ENCODE assay signal across 11 cellular contexts in the genomic region with DNA sequence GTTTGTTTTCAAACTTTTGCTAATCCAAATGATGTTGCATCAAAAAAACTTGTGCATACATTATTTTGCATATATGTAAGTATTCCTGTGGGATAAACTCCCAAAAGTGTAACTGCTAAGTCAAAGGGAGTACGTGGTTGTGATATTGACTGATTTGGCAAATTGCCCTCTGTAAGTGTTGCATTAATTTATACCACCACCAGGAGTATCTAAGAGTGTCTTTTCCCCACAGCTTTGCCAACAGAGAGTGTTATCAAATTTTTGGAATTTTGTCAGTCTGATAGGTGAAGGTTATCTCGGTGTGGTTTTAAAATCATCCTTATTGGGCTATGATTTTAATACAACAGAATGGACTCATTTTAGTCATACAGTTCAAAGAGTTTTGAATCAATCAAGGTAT. TPM values are rescaled to one million over a fixed set of nuclear protein-coding genes. Genes with fewer than 3 reads are reported as not detected.
DNase-seq lines count a peak whose midpoint lies in the region; ATAC-seq and TF ChIP-seq lines count a peak whose summit lies in the region.
"Had no signal": no experiment of that assay in that cellular context is flagged by ENCODE, and none has a peak within 500 bp of the region (broad histone marks: within the 10 kb centered on the region; RNA-seq: fewer than 3 reads in every experiment).

No MANE protein-coding gene starts in this region.

- POLR2A ChIA-PET in MCF 10A (lab: Yijun Ruan, JAX), result interaction anchor here (1.5 kb wide), 1 partner anchor 165 kb away, joined by 5 read pairs; no protein-coding TSS in a partner anchor

- no TSS peak for BruUV-seq in MCF 10A (replicated peaks; lab: Mats Ljungman, UMichigan)

- H3K4me3 Mint-ChIP-seq in MCF 10A (ENCODE audit: unreplicated experiment) (no peak overlapping the region), type B pancreatic cell (no peak overlapping the region)
- no peak overlapping the region for H3K4me3 Mint-ChIP-seq in activated naive CD4-positive, alpha-beta T cell treated with anti-CD3 and anti-CD28 coated beads for 36 hours

- intact Hi-C loops in MCF 10A (cut with micrococcal nuclease) (no loop called here), breast epithelium (cut with DNase I; ENCODE audit: low total_unique reads) (no loop called here)
- intact Hi-C loops in activated naive CD4-positive, alpha-beta T cell treated with anti-CD3 and anti-CD28 coated beads for 36 hours (cut with micrococcal nuclease), result no loop called here

- no peaks in the 10 kb centered on the region for H3K9me3 ChIP-seq in breast epithelium
- H3K9me3 ChIP-seq: heart right ventricle had no signal

- H3K27ac ChIP-seq in breast epithelium, result no peak overlapping the region
- H3K27ac ChIP-seq: heart right ventricle, skin epidermis had no signal

- H3K36me3 ChIP-seq in breast epithelium, result no peaks in the 10 kb centered on the region
- H3K36me3 ChIP-seq: heart right ventricle had no signal

- TF ChIP-seq POLR2A in breast epithelium (IDR thresholded peaks at IDR 0.05), result no peak

- TF ChIP-seq CTCF in MCF 10A (IDR thresholded peaks at IDR 0.05; ENCODE audit: unreplicated experiment) (peak; percentile 28), breast epithelium (IDR thresholded peaks at IDR 0.05) (no peak), type B pancreatic cell (conservative IDR thresholded peaks at IDR 0.05) (peak; percentile 60)

- peaks cover 6% of the 10 kb centered on the region for H3K4me1 Mint-ChIP-seq in MCF 10A (ENCODE audit: insufficient read depth, unreplicated experiment)
- H3K4me1 Mint-ChIP-seq in type B pancreatic cell (ENCODE audit: unreplicated experiment), result no peaks in the 10 kb centered on the region
- H3K4me1 Mint-ChIP-seq in activated naive CD4-positive, alpha-beta T cell treated with anti-CD3 and anti-CD28 coated beads for 36 hours (ENCODE audit: low read depth), result no peaks in the 10 kb centered on the region

- no peak overlapping the region for H3K4me3 ChIP-seq in breast epithelium
- H3K4me3 ChIP-seq: heart right ventricle, skin epidermis had no signal

- no peak for ATAC-seq in HG03280 (IDR thresholded peaks at IDR 0.05; ENCODE audit: unreplicated experiment)
- ATAC-seq: heart right ventricle had no signal

- no peaks in the 10 kb centered on the region for H3K4me1 ChIP-seq in breast epithelium

- H3K36me3 Mint-ChIP-seq in MCF 10A (ENCODE audit: insufficient read depth, unreplicated experiment) (no peaks in the 10 kb centered on the region), type B pancreatic cell (no peaks in the 10 kb centered on the region)
- no peaks in the 10 kb centered on the region for H3K36me3 Mint-ChIP-seq in activated naive CD4-positive, alpha-beta T cell treated with anti-CD3 and anti-CD28 coated beads for 36 hours (ENCODE audit: low read depth)

- CTCF ChIA-PET in MCF 10A (lab: Yijun Ruan, JAX), result interaction anchor here (0.6 to 10.2 kb wide), 2 partner anchors 13 to 77 kb away, joined by 3 to 106 read pairs; no protein-coding TSS in a partner anchor
- CTCF ChIA-PET in activated naive CD4-positive, alpha-beta T cell treated with anti-CD3 and anti-CD28 coated beads for 36 hours (lab: Charles Lee), result interaction anchor here (1.0 to 1.1 kb wide), 2 partner anchors 30 to 191 kb away, joined by 3 read pairs; no protein-coding TSS in a partner anchor

- no peak overlapping the region for H3K27ac Mint-ChIP-seq in MCF 10A (ENCODE audit: low read depth, unreplicated experiment)
- no peak overlapping the region for H3K27ac Mint-ChIP-seq in type B pancreatic cell
- H3K27ac Mint-ChIP-seq in activated naive CD4-positive, alpha-beta T cell treated with anti-CD3 and anti-CD28 coated beads for 36 hours, result no peak overlapping the region

- peaks cover 7% of the 10 kb centered on the region for H3K9me3 Mint-ChIP-seq in MCF 10A (ENCODE audit: unreplicated experiment)
- H3K9me3 Mint-ChIP-seq in type B pancreatic cell, result peaks cover 5% of the 10 kb centered on the region
- no peaks in the 10 kb centered on the region for H3K9me3 Mint-ChIP-seq in activated naive CD4-positive, alpha-beta T cell treated with anti-CD3 and anti-CD28 coated beads for 36 hours

- H3K27me3 Mint-ChIP-seq in MCF 10A (ENCODE audit: insufficient read depth, unreplicated experiment) (peaks cover 59% of the 10 kb centered on the region), type B pancreatic cell (peaks cover 15% of the 10 kb centered on the region)
- no peaks in the 10 kb centered on the region for H3K27me3 Mint-ChIP-seq in activated naive CD4-positive, alpha-beta T cell treated with anti-CD3 and anti-CD28 coated beads for 36 hours (ENCODE audit: low read depth)

- no peaks in the 10 kb centered on the region for H3K27me3 ChIP-seq in breast epithelium

- DNase-seq in MCF 10A (ENCODE audit: unreplicated experiment), result peak; percentile 71
- DNase-seq in breast epithelium (ENCODE audit: low spot score in 2 of 2), result no peak
- peak; percentile 13 for DNase-seq in NCI-H2171 (lab: John Stamatoyannopoulos, UW)
- DNase-seq in dermis blood vessel endothelial cell, result peak; percentile 38
- DNase-seq in type B pancreatic cell (ENCODE audit: extremely low spot score, unreplicated experiment), result no peak
- no peak for DNase-seq in EL
- DNase-seq in activated naive CD4-positive, alpha-beta T cell treated with anti-CD3 and anti-CD28 coated beads for 36 hours, result no peak
- DNase-seq: cerebellar nuclear complex, heart right ventricle had no signal

RNA-seq across cellular contexts. Expression of a gene that starts 30.1 kb away (rescaled TPM):
- total RNA-seq in MCF 10A (2022) (192 and 235 TPM in 2 replicates), breast epithelium (10 to 100 TPM; 53.0 to 83.9 (median 72.3) TPM), dermis blood vessel endothelial cell (126 and 190 TPM in 2 replicates), type B pancreatic cell (ENCODE audit: low replicate concordance) (106 and 186 TPM in 2 replicates)
- total RNA-seq in activated naive CD4-positive, alpha-beta T cell treated with anti-CD3 and anti-CD28 coated beads for 36 hours, result 100 to 1,000 TPM; 265 to 273 TPM

Comparison
In these comparisons a context has a peak if more than half of its experiments do, and no peak if none do; other contexts are left out.
1. DNase-seq: peak in MCF 10A (single experiment), NCI-H2171 (single experiment) and dermis blood vessel endothelial cell (single experiment); none in breast epithelium (0 of 2), type B pancreatic cell (single experiment), EL (single experiment) and activated naive CD4-positive, alpha-beta T cell treated with anti-CD3 and anti-CD28 coated beads for 36 hours (single experiment).
2. CTCF ChIP-seq: peak in MCF 10A (single experiment) and type B pancreatic cell (single experiment); none in breast epithelium (0 of 3).